In the genomic region with DNA sequence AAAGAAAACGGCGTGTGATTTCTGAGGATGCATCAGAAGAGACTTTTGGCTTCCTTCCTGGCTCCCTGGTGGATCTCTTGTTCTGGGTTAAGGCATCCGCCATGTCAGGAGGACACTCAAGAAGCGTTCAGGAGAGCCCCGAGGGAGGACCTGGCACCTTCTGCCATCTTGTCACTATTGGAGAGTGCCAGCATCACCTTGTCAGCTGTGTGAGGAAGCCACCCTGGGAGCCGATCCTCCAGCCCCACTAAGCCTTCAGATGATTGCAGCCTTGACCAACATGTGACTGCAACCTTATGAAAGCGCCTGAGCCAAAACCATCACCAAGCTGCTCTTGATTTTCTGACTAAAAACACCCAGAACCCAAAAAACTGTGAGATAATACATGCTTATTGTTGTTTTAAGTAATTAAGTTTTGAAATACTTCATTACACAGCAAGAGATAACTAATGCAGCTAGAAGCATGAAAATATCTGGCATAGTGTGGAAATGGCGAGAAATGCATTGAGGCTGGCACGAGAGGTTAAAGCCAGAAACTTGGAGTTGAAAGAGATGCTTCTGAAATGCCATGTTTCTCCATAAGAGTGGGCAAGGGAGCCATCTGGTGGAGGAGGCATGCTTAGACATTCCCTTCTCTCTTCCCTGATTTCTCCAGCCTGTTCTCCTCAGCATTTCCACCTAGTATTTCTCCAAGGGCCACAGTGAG, we compare ENCODE assay signal across 8 cellular contexts. TPM values are rescaled to one million over a fixed set of nuclear protein-coding genes. Genes with fewer than 3 reads are reported as not detected.
DNase-seq lines count a peak whose midpoint lies in the region; ATAC-seq, FAIRE-seq and TF ChIP-seq lines count a peak whose summit lies in the region.

No MANE protein-coding gene starts in this region.

- no peak overlapping the region for H3K56ac ChIP-seq in IMR-90 (ENCODE audit: extremely low read depth, insufficient read depth, low read length)

- peaks cover under 1% of the 10 kb centered on the region for H3K4me1 Mint-ChIP-seq in activated T-helper 17 cell treated with anti-CD3 and anti-CD28 coated beads, Interleukin-2, amount 50 U/mL, for 72 hours

- ATAC-seq in IMR-90 (ENCODE audit: low read depth), result peak; percentile 95
- ATAC-seq in activated T-helper 17 cell treated with anti-CD3 and anti-CD28 coated beads, Interleukin-2, amount 50 U/mL, for 72 hours (replicated peaks), result peak; percentile 53
- ATAC-seq in GM19397 (IDR thresholded peaks at IDR 0.05; ENCODE audit: unreplicated experiment), result no peak
- no peak for ATAC-seq in HG03442 (IDR thresholded peaks at IDR 0.05; ENCODE audit: unreplicated experiment)

- H2AK9ac ChIP-seq in IMR-90 (replicated peaks; ENCODE audit: low read depth, low read length, poor library complexity), result no peak overlapping the region

- no peak overlapping the region for H2BK15ac ChIP-seq in IMR-90 (ENCODE audit: low read depth, low read length)

- H4K91ac ChIP-seq in IMR-90 (ENCODE audit: insufficient read depth, low read depth, low read length), result no peak overlapping the region

- peak; percentile 96 for TF ChIP-seq RAD21 in IMR-90 (IDR thresholded peaks at IDR 0.05; ENCODE audit: low read length)

- no peak overlapping the region for H4K5ac ChIP-seq in IMR-90 (ENCODE audit: low read depth, low read length)

- CTCF ChIA-PET in IMR-90 (lab: Yijun Ruan, JAX) (interaction anchor here (0.7 to 3.6 kb wide), 8 partner anchors 19 to 159 kb away, joined by 3 to 17 read pairs (median 4); a partner anchor contains a TSS), PC-9 (lab: Charles Lee) (no interaction called here)

- in situ Hi-C loops in IMR-90 (cut with MboI; ENCODE audit: low sequenced_read_pairs), result loop anchor here (5.0 to 10.0 kb wide), 2 partner anchors 54 to 157 kb away; a partner anchor contains a TSS

- H3K9me1 ChIP-seq in IMR-90 (ENCODE audit: insufficient read depth, low read length), result peaks cover 3% of the 10 kb centered on the region; the same call in 1 of the 2 replicates

- no peak overlapping the region for H2BK20ac ChIP-seq in IMR-90 (ENCODE audit: low read depth, low read length)

- no peak overlapping the region for H3K23ac ChIP-seq in IMR-90 (ENCODE audit: low read depth, low read length)

- intact Hi-C loops in IMR-90 (cut with micrococcal nuclease), result loop anchor here (1.0 to 5.0 kb wide), 6 partner anchors 22 to 324 kb away; a partner anchor contains a TSS
- intact Hi-C loops in PC-9 (cut with micrococcal nuclease; ENCODE audit: unreplicated experiment), result loop anchor here (1.0 kb wide), 4 partner anchors 22 to 268 kb away; no protein-coding TSS in a partner anchor
- intact Hi-C loops in ovary (cut with DNase I), result loop anchor here (2.0 to 10.0 kb wide), 6 partner anchors 23 to 57 kb away; no protein-coding TSS in a partner anchor

- H3K4me3 ChIP-seq in IMR-90 (ENCODE audit: insufficient read depth, low read depth, low read length), result no peak overlapping the region
- H3K4me3 ChIP-seq in PC-9, result no peak overlapping the region
- no peak overlapping the region for H3K4me3 ChIP-seq in ovary

- TF ChIP-seq CTCF in D721Med (IDR thresholded peaks at IDR 0.05; ENCODE audit: insufficient read depth, missing control alignments), result peak; percentile 94
- TF ChIP-seq CTCF in IMR-90 (conservative IDR thresholded peaks at IDR 0.05; ENCODE audit: low read depth, low read length), result peak; percentile 95
- TF ChIP-seq CTCF in PC-9 (conservative IDR thresholded peaks at IDR 0.05), result peak; percentile 78
- peak; percentile 46 to 91 (median 90) for TF ChIP-seq CTCF in ovary (IDR thresholded peaks at IDR 0.05)

- H3K36me3 Mint-ChIP-seq in activated T-helper 17 cell treated with anti-CD3 and anti-CD28 coated beads, Interleukin-2, amount 50 U/mL, for 72 hours (ENCODE audit: low read depth), result no peaks in the 10 kb centered on the region

- BruUV-seq in IMR-90 (replicated peaks; lab: Mats Ljungman, UMichigan) (no TSS peak), PC-9 (replicated peaks; lab: Mats Ljungman, UMichigan) (no TSS peak)

- DNase-seq in D721Med (ENCODE audit: insufficient read length, low spot score) (peak; percentile 52), IMR-90 (peak; percentile 76), PC-9 (peak in 1 of 2 experiments; percentile 55), foreskin melanocyte (peak; percentile 71), ovary (peak; percentile 60 to 83 (median 65))

- WGBS in IMR-90 (ENCODE audit: extremely low coverage in 2 of 2, insufficient read length in 1 of 2), 2 experiments, result 96% methylated on average over 3 of the region's 9 CpGs; no CpG with 5 or more reads in 1 of the 2 experiments
- WGBS in ovary, 3 donors, result 55 to 61% (median 59%) methylated on average over 9 of the region's 9 CpGs

- no peak overlapping the region for H3K9ac ChIP-seq in IMR-90 (ENCODE audit: low read depth, low read length)

- H3K9me3 ChIP-seq in IMR-90 (ENCODE audit: control insufficient read depth, insufficient read depth, low read length) (no peaks in the 10 kb centered on the region), PC-9 (ENCODE audit: insufficient read depth, low read depth) (no peaks in the 10 kb centered on the region), ovary (no peaks in the 10 kb centered on the region)

- H3K14ac ChIP-seq in IMR-90 (replicated peaks; ENCODE audit: low read depth, low read length), result no peak overlapping the region

- H3K4me3 Mint-ChIP-seq in activated T-helper 17 cell treated with anti-CD3 and anti-CD28 coated beads, Interleukin-2, amount 50 U/mL, for 72 hours, result no peak overlapping the region

- dilution Hi-C loops in IMR-90 (cut with HindIII; ENCODE audit: low sequenced_read_pairs, unreplicated experiment), result no loop called here

- peaks cover 2% of the 10 kb centered on the region for H3K4me1 ChIP-seq in IMR-90 (ENCODE audit: control insufficient read depth, insufficient read depth, low read length)
- H3K4me1 ChIP-seq in PC-9 (replicated peaks; ENCODE audit: insufficient read depth), result peaks cover 6% of the 10 kb centered on the region
- no peaks in the 10 kb centered on the region for H3K4me1 ChIP-seq in ovary (ENCODE audit: insufficient read depth)

- H3F3A ChIP-seq in PC-9 (ENCODE audit: insufficient read depth, low read depth), result no peaks in the 10 kb centered on the region

- POLR2A ChIA-PET in IMR-90 (lab: Charles Lee; ENCODE audit: unreplicated experiment) (interaction anchor here (0.5 to 0.8 kb wide), 2 partner anchors 11 to 17 kb away, joined by 3 to 5 read pairs; no protein-coding TSS in a partner anchor), PC-9 (lab: Charles Lee; ENCODE audit: unreplicated experiment) (no interaction called here)

- no peaks in the 10 kb centered on the region for H3K9me2 ChIP-seq in PC-9 (ENCODE audit: insufficient read depth)

- no peak overlapping the region for H3K27ac ChIP-seq in IMR-90 (ENCODE audit: insufficient read depth, low read length)
- no peak overlapping the region for H3K27ac ChIP-seq in PC-9
- no peak overlapping the region for H3K27ac ChIP-seq in ovary

- H3K9me3 Mint-ChIP-seq in activated T-helper 17 cell treated with anti-CD3 and anti-CD28 coated beads, Interleukin-2, amount 50 U/mL, for 72 hours, result no peaks in the 10 kb centered on the region

- no peaks in the 10 kb centered on the region for H3K27me3 ChIP-seq in IMR-90 (ENCODE audit: control insufficient read depth, insufficient read depth, low read length)
- no peaks in the 10 kb centered on the region for H3K27me3 ChIP-seq in PC-9 (ENCODE audit: insufficient read depth, low read depth)
- H3K27me3 ChIP-seq in ovary, result no peaks in the 10 kb centered on the region

- H2BK5ac ChIP-seq in IMR-90 (ENCODE audit: low read depth, low read length, poor library complexity, severe bottlenecking), result no peak overlapping the region

- H4K20me1 ChIP-seq in IMR-90 (ENCODE audit: insufficient read depth, low read length) (peaks cover 3% of the 10 kb centered on the region; the same call in 1 of the 2 replicates), PC-9 (ENCODE audit: insufficient read depth) (no peaks in the 10 kb centered on the region)

- no peak overlapping the region for H2BK120ac ChIP-seq in IMR-90 (ENCODE audit: low read depth, low read length)

- peak; percentile 41 for FAIRE-seq in D721Med (lab: Jason Lieb, UNC)

- H3K27ac Mint-ChIP-seq in activated T-helper 17 cell treated with anti-CD3 and anti-CD28 coated beads, Interleukin-2, amount 50 U/mL, for 72 hours, result no peak overlapping the region

- 0 out of 2 replicates have a peak overlapping the region, but pooled peaks have one; percentile 21 for H2AK5ac ChIP-seq in IMR-90 (ENCODE audit: low read depth, low read length)

- H2AFZ ChIP-seq in IMR-90 (replicated peaks; ENCODE audit: low read length, poor library complexity), result no peak overlapping the region
- no peak overlapping the region for H2AFZ ChIP-seq in PC-9

- TF ChIP-seq POLR2A in IMR-90 (IDR thresholded peaks at IDR 0.05; ENCODE audit: low read depth, low read length) (peak; percentile 25; the same call in 1 of the 2 replicates), ovary (IDR thresholded peaks at IDR 0.05) (no peak)

- H3K79me2 ChIP-seq in PC-9 (ENCODE audit: low read depth), result no peaks in the 10 kb centered on the region

- peak overlapping the region; percentile 13; the same call in 1 of the 2 replicates for H3K4ac ChIP-seq in IMR-90 (ENCODE audit: low read depth, low read length)

- H3K36me3 ChIP-seq in IMR-90 (ENCODE audit: control insufficient read depth, insufficient read depth, low read length) (no peaks in the 10 kb centered on the region), PC-9 (ENCODE audit: low read depth) (no peaks in the 10 kb centered on the region), ovary (no peaks in the 10 kb centered on the region)

- H3K4me2 ChIP-seq in IMR-90 (ENCODE audit: low read depth, low read length) (no peak overlapping the region), PC-9 (no peak overlapping the region)

- 0 out of 4 replicates have a peak, but pooled peaks cover 0 to 4% of the 10 kb centered on the region in 2 experiments for H3K79me1 ChIP-seq in IMR-90 (ENCODE audit: low read depth in 1 of 2, low read length in 2 of 2)

- no peak for TF ChIP-seq EP300 in ovary (IDR thresholded peaks at IDR 0.05)

- H3K18ac ChIP-seq in IMR-90 (ENCODE audit: low read depth, low read length), result no peak overlapping the region

- H3K27me3 Mint-ChIP-seq in activated T-helper 17 cell treated with anti-CD3 and anti-CD28 coated beads, Interleukin-2, amount 50 U/mL, for 72 hours, result peaks cover 5% of the 10 kb centered on the region

- no peak overlapping the region; a peak in 1 of 4 replicates for H4K8ac ChIP-seq in IMR-90 (ENCODE audit: low read depth in 2 of 2, low read length in 2 of 2)

RNA-seq across cellular contexts. Expression of a gene that starts 5.4 kb away (rescaled TPM):
- total RNA-seq in IMR-90 (2012; rRNA removed) (12.8 and 13.1 TPM in 2 replicates), PC-9 (2021) (21.6 and 24.7 TPM in 2 replicates), ovary (10 to 100 TPM; 20.8 to 30.1 (median 25.8) TPM)
- polyA plus RNA-seq in IMR-90 (2012; rRNA removed) (18.7 and 22.2 TPM in 2 replicates), ovary (10 to 100 TPM; 14.4 to 23.5 TPM)
- polyA plus RNA-seq in IMR-90 (2012; cell fraction: cytosol; rRNA removed), result 12.2 and 16.5 TPM in 2 replicates
- polyA plus RNA-seq in IMR-90 (2012; cell fraction: nucleus; rRNA removed; ENCODE audit: low replicate concordance), result 83.7 and 91.3 TPM in 2 replicates
- 10 to 100 TPM; 31.1 to 36.8 TPM for total RNA-seq in activated T-helper 17 cell treated with anti-CD3 and anti-CD28 coated beads, Interleukin-2, amount 50 U/mL, for 72 hours

RNA-seq across cellular contexts. Expression of a gene that starts 18.0 kb away (rescaled TPM):
- total RNA-seq in IMR-90 (2012; rRNA removed) (12.0 and 15.6 TPM in 2 replicates), PC-9 (2021) (33.1 and 40.1 TPM in 2 replicates), ovary (10 to 100 TPM; 16.2 to 58.5 (median 40.2) TPM)
- polyA plus RNA-seq in IMR-90 (2012; rRNA removed) (61.1 and 68.1 TPM in 2 replicates), ovary (10 to 100 TPM; 31.0 to 55.4 TPM)
- polyA plus RNA-seq in IMR-90 (2012; cell fraction: cytosol; rRNA removed), result 58.1 and 69.3 TPM in 2 replicates
- polyA plus RNA-seq in IMR-90 (2012; cell fraction: nucleus; rRNA removed; ENCODE audit: low replicate concordance), result 57.1 and 59.0 TPM in 2 replicates
- total RNA-seq in activated T-helper 17 cell treated with anti-CD3 and anti-CD28 coated beads, Interleukin-2, amount 50 U/mL, for 72 hours, result 1 to 10 TPM; 2.0 TPM

RNA-seq across cellular contexts. Expression of a gene that starts 40.3 kb away (rescaled TPM):
- total RNA-seq in IMR-90 (2012; rRNA removed) (not detected in 2 replicates), PC-9 (2021) (not detected in 2 replicates), ovary (1 to 10 TPM in 1 of 7 donors, under 1 TPM in 4, not detected in 2; 0.18 to 3.0 (median 0.41) TPM)
- polyA plus RNA-seq in IMR-90 (2012; rRNA removed) (not detected in 2 replicates), ovary (under 1 TPM; 0.28 to 0.48 TPM)
- polyA plus RNA-seq in IMR-90 (2012; cell fraction: cytosol; rRNA removed), result not detected in 2 replicates
- polyA plus RNA-seq in IMR-90 (2012; cell fraction: nucleus; rRNA removed; ENCODE audit: low replicate concordance), result not detected in 2 replicates
- total RNA-seq in activated T-helper 17 cell treated with anti-CD3 and anti-CD28 coated beads, Interleukin-2, amount 50 U/mL, for 72 hours, result not detected

RNA-seq across cellular contexts. Expression of a gene that starts 44.5 kb away (rescaled TPM):
- total RNA-seq in IMR-90 (2012; rRNA removed) (26.7 and 30.8 TPM in 2 replicates), PC-9 (2021) (20.5 and 22.4 TPM in 2 replicates), ovary (100 to 1,000 TPM in 2 of 7 donors, 10 to 100 TPM in 5; 12.0 to 139 (median 31.8) TPM)
- polyA plus RNA-seq in IMR-90 (2012; rRNA removed) (29.8 and 33.6 TPM in 2 replicates), ovary (10 to 100 TPM; 18.2 to 20.8 TPM)
- 26.3 and 37.5 TPM in 2 replicates for polyA plus RNA-seq in IMR-90 (2012; cell fraction: cytosol; rRNA removed)
- 27.2 and 28.1 TPM in 2 replicates for polyA plus RNA-seq in IMR-90 (2012; cell fraction: nucleus; rRNA removed; ENCODE audit: low replicate concordance)
- 1 to 10 TPM; 1.5 to 1.9 TPM for total RNA-seq in activated T-helper 17 cell treated with anti-CD3 and anti-CD28 coated beads, Interleukin-2, amount 50 U/mL, for 72 hours

Comparison
In these comparisons a context has a peak if more than half of its experiments do, and no peak if none do; other contexts are left out.
1. ATAC-seq: peak in IMR-90 (single experiment) and activated T-helper 17 cell treated with anti-CD3 and anti-CD28 coated beads, Interleukin-2, amount 50 U/mL, for 72 hours (single experiment); none in GM19397 (single experiment) and HG03442 (single experiment).
2. Peak in every context shown above with its lines, with median percentiles within 50 percentile points of each other: CTCF ChIP-seq.